Comparison of ENCODE assay signal across 27 cellular contexts in genomic region chr21:45485686-45486442, GRCh38.
"Had no signal": no experiment of that assay in that cellular context is flagged by ENCODE, and none has a peak within 500 bp of the region (broad histone marks: within the 10 kb centered on the region; RNA-seq: fewer than 3 reads in every experiment).

No MANE protein-coding gene starts in this region.

- H3K36me3 ChIP-seq: uterus had no signal

- H3K9me3 Mint-ChIP-seq: activated B cell treated with CpG ODN at 0.5 μM for 24 hours; activated naive CD8-positive, alpha-beta T cell treated with anti-CD3 and anti-CD28 coated beads, Interleukin-2, amount 10 ng/mL, durations not matched to agents 7 days and 5 days; endodermal cell; natural killer cell treated with Interleukin-12 subunit alpha and Interleukin-12 subunit beta and Interleukin-15 and Interleukin-18, amount 100 ng/mL, for 72 hours; T-helper 2 cell treated with Interferon-gamma antibody and Interleukin-4, amounts not matched to agents 5 μg/mL and 100 μg/mL, for 36 hours; type B pancreatic cell had no signal

- H3K27me3 ChIP-seq: ascending aorta, brain microvascular endothelial cell, esophagus muscularis mucosa, foreskin keratinocyte, heart right ventricle, left lung, uterus had no signal

- H3K4me1 ChIP-seq: ascending aorta, esophagus muscularis mucosa, foreskin keratinocyte, uterus had no signal

- H3K4me3 ChIP-seq: ascending aorta, esophagus muscularis mucosa, heart right ventricle, left lung, lung, mucosa of descending colon, skin epidermis, thoracic aorta, uterus had no signal

- H3K4me3 Mint-ChIP-seq: activated B cell treated with CpG ODN at 0.5 μM for 24 hours; activated naive CD4-positive, alpha-beta T cell treated with anti-CD3 and anti-CD28 coated beads for 36 hours; activated naive CD8-positive, alpha-beta T cell treated with anti-CD3 and anti-CD28 coated beads, Interleukin-2, amount 10 ng/mL, durations not matched to agents 7 days and 5 days; activated T-cell treated with anti-CD3 and anti-CD28 coated beads, Interleukin-2, amount 50 U/mL, for 72 hours; endodermal cell; natural killer cell treated with Interleukin-12 subunit alpha and Interleukin-12 subunit beta and Interleukin-15 and Interleukin-18, amount 100 ng/mL, for 72 hours; stimulated activated naive CD8-positive, alpha-beta T cell treated with anti-CD3 and anti-CD28 coated beads, Interleukin-15, Interleukin-2, amounts not matched to agents 100 ng/mL and 50 ng/mL, for 24 hours; T-helper 2 cell treated with Interferon-gamma antibody and Interleukin-4, amounts not matched to agents 5 μg/mL and 100 μg/mL, for 36 hours; type B pancreatic cell had no signal

- H3K27me3 Mint-ChIP-seq: activated B cell treated with CpG ODN at 0.5 μM for 24 hours; activated naive CD8-positive, alpha-beta T cell treated with anti-CD3 and anti-CD28 coated beads, Interleukin-2, amount 10 ng/mL, durations not matched to agents 7 days and 5 days; natural killer cell treated with Interleukin-12 subunit alpha and Interleukin-12 subunit beta and Interleukin-15 and Interleukin-18, amount 100 ng/mL, for 72 hours; stimulated activated naive CD8-positive, alpha-beta T cell treated with anti-CD3 and anti-CD28 coated beads, Interleukin-15, Interleukin-2, amounts not matched to agents 100 ng/mL and 50 ng/mL, for 24 hours; type B pancreatic cell had no signal

- DNase-seq: activated B cell treated with CpG ODN at 0.5 μM for 24 hours; activated effector memory CD4-positive, alpha-beta T cell treated with Interleukin-2 at 50 U/mL for 16 hours; activated naive CD4-positive, alpha-beta T cell treated with anti-CD3 and anti-CD28 coated beads for 36 hours; activated naive CD8-positive, alpha-beta T cell treated with anti-CD3 and anti-CD28 coated beads, Interleukin-2, amount 10 ng/mL, durations not matched to agents 7 days and 5 days; activated T-cell treated with anti-CD3 and anti-CD28 coated beads for 4 hours; activated T-cell treated with anti-CD3 and anti-CD28 coated beads, Interleukin-2, amount 50 U/mL, for 72 hours; brain microvascular endothelial cell; endodermal cell; foreskin keratinocyte; kidney glomerular epithelial cell; mucosa of descending colon; stimulated activated CD4-positive, alpha-beta T cell treated with anti-CD3 and anti-CD28 coated beads, Interleukin-12 subunit alpha, Interleukin-12 subunit beta, amount 100 ng/mL, for 4 hours; stimulated activated CD4-positive, alpha-beta T cell treated with anti-CD3 and anti-CD28 coated beads, Interleukin-4, amount 100 ng/mL, for 1 hour; T-helper 1 cell; uterus had no signal

- H3K9me3 ChIP-seq: ascending aorta, esophagus muscularis mucosa, heart right ventricle, left lung, mucosa of descending colon, thoracic aorta, uterus had no signal

- H3K36me3 Mint-ChIP-seq: natural killer cell treated with Interleukin-12 subunit alpha and Interleukin-12 subunit beta and Interleukin-15 and Interleukin-18, amount 100 ng/mL, for 72 hours had no signal

- H3K27ac ChIP-seq: ascending aorta, brain microvascular endothelial cell, esophagus muscularis mucosa, foreskin keratinocyte, heart right ventricle, left lung, skin epidermis, thoracic aorta, uterus had no signal

- ATAC-seq: activated T-cell treated with anti-CD3 and anti-CD28 coated beads, Interleukin-2, amount 50 U/mL, for 72 hours; foreskin keratinocyte; heart right ventricle; left lung; mucosa of descending colon; natural killer cell treated with Interleukin-12 subunit alpha and Interleukin-12 subunit beta and Interleukin-15 and Interleukin-18, amount 100 ng/mL, for 72 hours; sciatic nerve had no signal

- H3K27ac Mint-ChIP-seq: activated B cell treated with CpG ODN at 0.5 μM for 24 hours; activated naive CD4-positive, alpha-beta T cell treated with anti-CD3 and anti-CD28 coated beads for 36 hours; activated naive CD8-positive, alpha-beta T cell treated with anti-CD3 and anti-CD28 coated beads, Interleukin-2, amount 10 ng/mL, durations not matched to agents 7 days and 5 days; activated T-cell treated with anti-CD3 and anti-CD28 coated beads, Interleukin-2, amount 50 U/mL, for 72 hours; natural killer cell treated with Interleukin-12 subunit alpha and Interleukin-12 subunit beta and Interleukin-15 and Interleukin-18, amount 100 ng/mL, for 72 hours; stimulated activated naive CD8-positive, alpha-beta T cell treated with anti-CD3 and anti-CD28 coated beads, Interleukin-15, Interleukin-2, amounts not matched to agents 100 ng/mL and 50 ng/mL, for 24 hours; T-helper 2 cell treated with Interferon-gamma antibody and Interleukin-4, amounts not matched to agents 5 μg/mL and 100 μg/mL, for 36 hours; type B pancreatic cell had no signal
